ENCODE assay signal across 2 cellular contexts in the genomic region with DNA sequence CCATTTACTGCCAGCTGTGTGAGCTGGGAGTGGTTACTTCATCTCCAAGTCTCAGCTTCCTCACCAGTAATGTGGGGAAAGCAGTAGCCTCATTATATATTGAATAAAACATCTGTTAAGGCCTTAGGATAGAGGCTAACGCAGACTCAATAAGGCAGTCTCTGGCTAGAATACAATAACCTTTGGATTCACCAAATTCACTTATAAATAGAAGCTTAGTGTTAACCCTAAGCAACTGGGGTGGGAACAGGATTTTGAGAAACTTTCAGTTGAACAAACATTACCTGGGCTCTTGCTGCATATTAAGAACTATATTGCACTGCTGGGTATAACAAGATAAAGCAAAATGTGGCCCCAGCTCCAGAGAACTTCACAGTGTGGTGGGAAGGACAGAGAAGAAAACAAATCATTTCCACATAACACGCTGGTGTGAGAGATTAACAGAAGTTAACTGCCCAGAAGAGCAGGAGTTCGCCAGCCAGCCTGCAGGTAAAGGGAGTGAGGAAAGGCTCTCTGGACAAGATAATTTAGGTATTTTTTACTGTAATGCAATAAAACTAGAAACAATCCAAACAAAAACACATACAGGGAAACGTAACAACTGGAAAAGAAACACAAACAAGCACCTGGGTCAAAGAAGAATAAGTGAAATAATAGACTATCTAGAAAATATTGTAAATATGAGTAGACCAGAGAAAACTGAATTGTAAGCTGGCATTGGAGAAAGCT.
TF ChIP-seq lines count a peak whose summit lies in the region.

No MANE protein-coding gene starts in this region.

TF ChIP-seq in GM23338, 12 proteins besides CTCF, POLR2A, EP300 and RAD21 (continued from another document):
- no peak for TF ChIP-seq CREB1 (CRISPR knock-in tag; IDR thresholded peaks at IDR 0.05; ENCODE audit: low read depth)
- TF ChIP-seq, protein P1, sequence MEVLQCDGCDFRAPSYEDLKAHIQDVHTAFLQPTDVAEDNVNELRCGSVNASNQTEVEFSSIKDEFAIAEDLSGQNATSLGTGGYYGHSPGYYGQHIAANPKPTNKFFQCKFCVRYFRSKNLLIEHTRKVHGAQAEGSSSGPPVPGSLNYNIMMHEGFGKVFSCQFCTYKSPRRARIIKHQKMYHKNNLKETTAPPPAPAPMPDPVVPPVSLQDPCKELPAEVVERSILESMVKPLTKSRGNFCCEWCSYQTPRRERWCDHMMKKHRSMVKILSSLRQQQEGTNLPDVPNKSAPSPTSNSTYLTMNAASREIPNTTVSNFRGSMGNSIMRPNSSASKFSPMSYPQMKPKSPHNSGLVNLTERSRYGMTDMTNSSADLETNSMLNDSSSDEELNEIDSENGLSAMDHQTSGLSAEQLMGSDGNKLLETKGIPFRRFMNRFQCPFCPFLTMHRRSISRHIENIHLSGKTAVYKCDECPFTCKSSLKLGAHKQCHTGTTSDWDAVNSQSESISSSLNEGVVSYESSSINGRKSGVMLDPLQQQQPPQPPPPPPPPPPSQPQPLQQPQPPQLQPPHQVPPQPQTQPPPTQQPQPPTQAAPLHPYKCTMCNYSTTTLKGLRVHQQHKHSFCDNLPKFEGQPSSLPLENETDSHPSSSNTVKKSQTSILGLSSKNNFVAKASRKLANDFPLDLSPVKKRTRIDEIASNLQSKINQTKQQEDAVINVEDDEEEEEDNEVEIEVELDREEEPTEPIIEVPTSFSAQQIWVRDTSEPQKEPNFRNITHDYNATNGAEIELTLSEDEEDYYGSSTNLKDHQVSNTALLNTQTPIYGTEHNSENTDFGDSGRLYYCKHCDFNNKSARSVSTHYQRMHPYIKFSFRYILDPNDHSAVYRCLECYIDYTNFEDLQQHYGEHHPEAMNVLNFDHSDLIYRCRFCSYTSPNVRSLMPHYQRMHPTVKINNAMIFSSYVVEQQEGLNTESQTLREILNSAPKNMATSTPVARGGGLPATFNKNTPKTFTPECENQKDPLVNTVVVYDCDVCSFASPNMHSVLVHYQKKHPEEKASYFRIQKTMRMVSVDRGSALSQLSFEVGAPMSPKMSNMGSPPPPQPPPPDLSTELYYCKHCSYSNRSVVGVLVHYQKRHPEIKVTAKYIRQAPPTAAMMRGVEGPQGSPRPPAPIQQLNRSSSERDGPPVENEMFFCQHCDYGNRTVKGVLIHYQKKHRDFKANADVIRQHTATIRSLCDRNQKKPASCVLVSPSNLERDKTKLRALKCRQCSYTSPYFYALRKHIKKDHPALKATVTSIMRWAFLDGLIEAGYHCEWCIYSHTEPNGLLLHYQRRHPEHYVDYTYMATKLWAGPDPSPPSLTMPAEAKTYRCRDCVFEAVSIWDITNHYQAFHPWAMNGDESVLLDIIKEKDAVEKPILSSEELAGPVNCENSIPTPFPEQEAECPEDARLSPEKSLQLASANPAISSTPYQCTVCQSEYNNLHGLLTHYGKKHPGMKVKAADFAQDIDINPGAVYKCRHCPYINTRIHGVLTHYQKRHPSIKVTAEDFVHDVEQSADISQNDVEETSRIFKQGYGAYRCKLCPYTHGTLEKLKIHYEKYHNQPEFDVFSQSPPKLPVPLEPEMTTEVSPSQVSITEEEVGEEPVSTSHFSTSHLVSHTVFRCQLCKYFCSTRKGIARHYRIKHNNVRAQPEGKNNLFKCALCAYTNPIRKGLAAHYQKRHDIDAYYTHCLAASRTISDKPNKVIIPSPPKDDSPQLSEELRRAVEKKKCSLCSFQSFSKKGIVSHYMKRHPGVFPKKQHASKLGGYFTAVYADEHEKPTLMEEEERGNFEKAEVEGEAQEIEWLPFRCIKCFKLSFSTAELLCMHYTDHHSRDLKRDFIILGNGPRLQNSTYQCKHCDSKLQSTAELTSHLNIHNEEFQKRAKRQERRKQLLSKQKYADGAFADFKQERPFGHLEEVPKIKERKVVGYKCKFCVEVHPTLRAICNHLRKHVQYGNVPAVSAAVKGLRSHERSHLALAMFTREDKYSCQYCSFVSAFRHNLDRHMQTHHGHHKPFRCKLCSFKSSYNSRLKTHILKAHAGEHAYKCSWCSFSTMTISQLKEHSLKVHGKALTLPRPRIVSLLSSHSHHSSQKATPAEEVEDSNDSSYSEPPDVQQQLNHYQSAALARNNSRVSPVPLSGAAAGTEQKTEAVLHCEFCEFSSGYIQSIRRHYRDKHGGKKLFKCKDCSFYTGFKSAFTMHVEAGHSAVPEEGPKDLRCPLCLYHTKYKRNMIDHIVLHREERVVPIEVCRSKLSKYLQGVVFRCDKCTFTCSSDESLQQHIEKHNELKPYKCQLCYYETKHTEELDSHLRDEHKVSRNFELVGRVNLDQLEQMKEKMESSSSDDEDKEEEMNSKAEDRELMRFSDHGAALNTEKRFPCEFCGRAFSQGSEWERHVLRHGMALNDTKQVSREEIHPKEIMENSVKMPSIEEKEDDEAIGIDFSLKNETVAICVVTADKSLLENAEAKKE (CRISPR knock-in tag; IDR thresholded peaks at IDR 0.05), result no peak
- TF ChIP-seq, protein P2, sequence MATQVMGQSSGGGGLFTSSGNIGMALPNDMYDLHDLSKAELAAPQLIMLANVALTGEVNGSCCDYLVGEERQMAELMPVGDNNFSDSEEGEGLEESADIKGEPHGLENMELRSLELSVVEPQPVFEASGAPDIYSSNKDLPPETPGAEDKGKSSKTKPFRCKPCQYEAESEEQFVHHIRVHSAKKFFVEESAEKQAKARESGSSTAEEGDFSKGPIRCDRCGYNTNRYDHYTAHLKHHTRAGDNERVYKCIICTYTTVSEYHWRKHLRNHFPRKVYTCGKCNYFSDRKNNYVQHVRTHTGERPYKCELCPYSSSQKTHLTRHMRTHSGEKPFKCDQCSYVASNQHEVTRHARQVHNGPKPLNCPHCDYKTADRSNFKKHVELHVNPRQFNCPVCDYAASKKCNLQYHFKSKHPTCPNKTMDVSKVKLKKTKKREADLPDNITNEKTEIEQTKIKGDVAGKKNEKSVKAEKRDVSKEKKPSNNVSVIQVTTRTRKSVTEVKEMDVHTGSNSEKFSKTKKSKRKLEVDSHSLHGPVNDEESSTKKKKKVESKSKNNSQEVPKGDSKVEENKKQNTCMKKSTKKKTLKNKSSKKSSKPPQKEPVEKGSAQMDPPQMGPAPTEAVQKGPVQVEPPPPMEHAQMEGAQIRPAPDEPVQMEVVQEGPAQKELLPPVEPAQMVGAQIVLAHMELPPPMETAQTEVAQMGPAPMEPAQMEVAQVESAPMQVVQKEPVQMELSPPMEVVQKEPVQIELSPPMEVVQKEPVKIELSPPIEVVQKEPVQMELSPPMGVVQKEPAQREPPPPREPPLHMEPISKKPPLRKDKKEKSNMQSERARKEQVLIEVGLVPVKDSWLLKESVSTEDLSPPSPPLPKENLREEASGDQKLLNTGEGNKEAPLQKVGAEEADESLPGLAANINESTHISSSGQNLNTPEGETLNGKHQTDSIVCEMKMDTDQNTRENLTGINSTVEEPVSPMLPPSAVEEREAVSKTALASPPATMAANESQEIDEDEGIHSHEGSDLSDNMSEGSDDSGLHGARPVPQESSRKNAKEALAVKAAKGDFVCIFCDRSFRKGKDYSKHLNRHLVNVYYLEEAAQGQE (IDR thresholded peaks at IDR 0.05; ENCODE audit: unreplicated experiment), result no peak
- TF ChIP-seq ZNF114 (CRISPR knock-in tag; IDR thresholded peaks at IDR 0.05), result no peak
- TF ChIP-seq NANOG (IDR thresholded peaks at IDR 0.05; ENCODE audit: borderline replicate concordance), result no peak
- no peak for TF ChIP-seq POLR2AphosphoS5 (IDR thresholded peaks at IDR 0.05; ENCODE audit: low read depth)
- TF ChIP-seq JUNB (IDR thresholded peaks at IDR 0.05; ENCODE audit: unreplicated experiment), result no peak
- no peak for TF ChIP-seq EZH2 (IDR thresholded peaks at IDR 0.05; ENCODE audit: low read depth, unreplicated experiment)
- no peak for TF ChIP-seq EZH2phosphoT487 (IDR thresholded peaks at IDR 0.05; ENCODE audit: unreplicated experiment)
TF ChIP-seq in GM23338: peak in this region for 0.

TF ChIP-seq in liver, 16 proteins besides CTCF, POLR2A, EP300 and RAD21:
- TF ChIP-seq, protein P3, sequence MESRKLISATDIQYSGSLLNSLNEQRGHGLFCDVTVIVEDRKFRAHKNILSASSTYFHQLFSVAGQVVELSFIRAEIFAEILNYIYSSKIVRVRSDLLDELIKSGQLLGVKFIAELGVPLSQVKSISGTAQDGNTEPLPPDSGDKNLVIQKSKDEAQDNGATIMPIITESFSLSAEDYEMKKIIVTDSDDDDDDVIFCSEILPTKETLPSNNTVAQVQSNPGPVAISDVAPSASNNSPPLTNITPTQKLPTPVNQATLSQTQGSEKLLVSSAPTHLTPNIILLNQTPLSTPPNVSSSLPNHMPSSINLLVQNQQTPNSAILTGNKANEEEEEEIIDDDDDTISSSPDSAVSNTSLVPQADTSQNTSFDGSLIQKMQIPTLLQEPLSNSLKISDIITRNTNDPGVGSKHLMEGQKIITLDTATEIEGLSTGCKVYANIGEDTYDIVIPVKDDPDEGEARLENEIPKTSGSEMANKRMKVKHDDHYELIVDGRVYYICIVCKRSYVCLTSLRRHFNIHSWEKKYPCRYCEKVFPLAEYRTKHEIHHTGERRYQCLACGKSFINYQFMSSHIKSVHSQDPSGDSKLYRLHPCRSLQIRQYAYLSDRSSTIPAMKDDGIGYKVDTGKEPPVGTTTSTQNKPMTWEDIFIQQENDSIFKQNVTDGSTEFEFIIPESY (IDR thresholded peaks at IDR 0.05), result no peak
- TF ChIP-seq HNF4A (conservative IDR thresholded peaks at IDR 0.05), result peak; percentile 50 to 57
- TF ChIP-seq SP1 (IDR thresholded peaks at IDR 0.05), result peak; percentile 33
